Comparison of ENCODE assay signal across 8 cellular contexts in the genomic region with DNA sequence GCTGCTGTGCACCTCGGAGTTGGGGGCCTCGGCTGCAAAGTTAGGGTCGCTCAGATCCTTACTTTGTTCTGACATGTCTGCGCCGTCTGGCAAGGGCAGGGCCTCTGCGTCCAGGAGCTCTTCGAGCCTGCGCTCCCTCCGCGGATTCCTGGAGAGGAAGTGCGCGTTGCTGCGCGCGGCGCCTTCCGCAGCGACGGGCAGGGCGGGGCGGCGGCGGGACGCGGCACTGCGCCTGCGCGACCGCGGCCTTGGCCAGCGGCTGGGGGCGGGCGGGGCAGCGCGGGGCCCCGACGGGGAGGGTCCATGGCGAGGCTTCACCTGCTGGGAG. TPM values are rescaled to one million over a fixed set of nuclear protein-coding genes. Genes with fewer than 3 reads are reported as not detected.
DNase-seq lines count a peak whose midpoint lies in the region; ATAC-seq and TF ChIP-seq lines count a peak whose summit lies in the region.

NDN (minus strand) TSS at position 163 of the 328 bp plus-strand sequence; CDS start at position 75, 88 bp downstream.

- ATAC-seq in HG03025 (IDR thresholded peaks at IDR 0.05; ENCODE audit: low FRiP score, unreplicated experiment) (no peak), GM19395 (IDR thresholded peaks at IDR 0.05; ENCODE audit: unreplicated experiment) (no peak), HG02642 (IDR thresholded peaks at IDR 0.05; ENCODE audit: poor library complexity, unreplicated experiment) (no peak)

- H3K27ac ChIP-seq in colonic mucosa (no peak within 1 kb of the TSS), subcutaneous abdominal adipose tissue (ENCODE audit: low read depth, low read length) (peak within 1 kb of the TSS; percentile 16)

- H3K9me3 ChIP-seq in colonic mucosa: no peaks in the 10 kb centered on the region
- H3K9me3 ChIP-seq in subcutaneous abdominal adipose tissue (ENCODE audit: control insufficient read depth in 5 of 5, low read length in 5 of 5): no peaks in the 10 kb centered on the region

- DNase-seq in SKM-1 treated with dmso at 0.1 percent for 144 hours (lab: John Stamatoyannopoulos, UW; ENCODE audit: unreplicated experiment): peak; percentile 18
- no peak for DNase-seq in SKM-1 (lab: John Stamatoyannopoulos, UW; ENCODE audit: unreplicated experiment)
- DNase-seq in colonic mucosa: peak; percentile 45
- peak; percentile 83 for DNase-seq in left kidney (ENCODE audit: low read depth, low spot score)

- no peaks in the 10 kb centered on the region for H3K4me1 ChIP-seq in colonic mucosa
- peaks cover 1 to 33% (median 25%) of the 10 kb centered on the region in 5 donors for H3K4me1 ChIP-seq in subcutaneous abdominal adipose tissue (ENCODE audit: control insufficient read depth in 5 of 5, insufficient read depth in 5 of 5, low read length in 5 of 5)

- no peak for TF ChIP-seq CTCF in colonic mucosa (IDR thresholded peaks at IDR 0.05)

- H3K4me3 ChIP-seq in colonic mucosa (peak within 1 kb of the TSS; percentile 48), subcutaneous abdominal adipose tissue (ENCODE audit: low read depth in 1 of 5, low read length in 5 of 5) (peak within 1 kb of the TSS; percentile 58 to 73 (median 61))

- H3K27me3 ChIP-seq in colonic mucosa (no peaks in the 10 kb centered on the region), subcutaneous abdominal adipose tissue (ENCODE audit: control insufficient read depth in 5 of 5, insufficient read depth in 4 of 5, low read length in 5 of 5) (no peaks in the 10 kb centered on the region)

- H3K9ac ChIP-seq in colonic mucosa (ENCODE audit: low read depth in 2 of 2, low read length in 2 of 2) (peak within 1 kb of the TSS; percentile 46 to 60), subcutaneous abdominal adipose tissue (ENCODE audit: low read length in 5 of 5) (peak within 1 kb of the TSS in 4 of 5 donors; percentile 5 to 41 (median 20))

- H3K36me3 ChIP-seq in colonic mucosa (no peaks in the 10 kb centered on the region), subcutaneous abdominal adipose tissue (ENCODE audit: control insufficient read depth in 5 of 5, insufficient read depth in 5 of 5, low read length in 5 of 5) (no peaks in the 10 kb centered on the region)

- intact Hi-C loops in colonic mucosa (cut with DNase I): no loop called here

RNA-seq across cellular contexts. Expression of gene NDN, which starts in this region (rescaled TPM):
- 10 to 100 TPM; 16.0 to 17.8 TPM for total RNA-seq in colonic mucosa
